ENCODE assay signal across 16 cellular contexts in the genomic region with DNA sequence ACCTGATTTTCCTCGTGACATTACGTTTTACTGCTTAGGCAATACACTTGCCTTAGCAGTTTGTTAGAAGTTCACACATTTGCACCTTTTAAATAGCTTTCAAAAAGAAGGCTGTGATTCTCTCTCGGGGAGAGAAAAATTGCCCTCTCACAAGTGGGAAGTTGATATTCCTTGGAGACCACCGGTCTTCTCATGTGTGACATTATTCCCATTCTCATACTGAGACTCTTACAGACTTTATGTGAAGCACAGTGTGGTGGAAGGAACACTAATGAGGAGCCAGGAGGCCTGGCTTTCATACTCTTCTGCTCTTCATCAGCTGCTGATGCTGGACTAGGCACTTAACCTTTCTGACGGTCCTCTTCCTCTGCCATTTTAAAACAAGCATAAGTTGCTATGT.
A peak's percentile ranks its signal among the peaks of the same experiment; 100 is the strongest.
DNase-seq lines count a peak whose midpoint lies in the region; ATAC-seq and TF ChIP-seq lines count a peak whose summit lies in the region.
"Had no signal": no experiment of that assay in that cellular context is flagged by ENCODE, and none has a peak within 500 bp of the region (broad histone marks: within the 10 kb centered on the region; RNA-seq: fewer than 3 reads in every experiment).

No MANE protein-coding gene starts in this region.

- no TSS peak for BruUV-seq in Caco-2 (replicated peaks; lab: Mats Ljungman, UMichigan)

- POLR2A ChIA-PET in Caco-2 (lab: Charles Lee), result no interaction called here

- DNase-seq in KBM-7, result peak; percentile 40
- no peak for DNase-seq in glutamatergic neuron
- DNase-seq in Caco-2, result no peak
- no peak for DNase-seq in CD14-positive monocyte (ENCODE audit: low spot score)
- DNase-seq in kidney glomerular epithelial cell (lab: John Stamatoyannopoulos, UW), result no peak
- DNase-seq: activated CD4-positive, CD25-positive, alpha-beta regulatory T cell treated with anti-CD3 and anti-CD28 coated beads, Interleukin-2, amount 50 U/mL, for 72 hours; activated effector memory CD4-positive, alpha-beta T cell treated with Interleukin-2 at 50 U/mL for 16 hours; effector memory CD8-positive, alpha-beta T cell; left ventricle myocardium superior; naive thymus-derived CD4-positive, alpha-beta T cell; NCI-H2029 treated with DMSO at 0.1 percent for 48 hours; NCI-H526 treated with DMSO at 0.1 percent for 48 hours; T-cell; transverse colon had no signal

- H3K4me1 Mint-ChIP-seq in glutamatergic neuron (ENCODE audit: low read depth, unreplicated experiment) (peaks cover 49% of the 10 kb centered on the region), Caco-2 (ENCODE audit: low read depth, unreplicated experiment) (peaks cover 36% of the 10 kb centered on the region), CD14-positive monocyte (peaks cover 10% of the 10 kb centered on the region)

- ATAC-seq in GM18870 (IDR thresholded peaks at IDR 0.05; ENCODE audit: unreplicated experiment), result peak; percentile 1
- ATAC-seq in GM19468 (IDR thresholded peaks at IDR 0.05; ENCODE audit: extremely low read depth, unreplicated experiment), result peak; percentile 1
- ATAC-seq: left ventricle myocardium superior; naive thymus-derived CD4-positive, alpha-beta T cell; T-cell had no signal

- H3K4me3 Mint-ChIP-seq in glutamatergic neuron (ENCODE audit: unreplicated experiment) (peak overlapping the region; percentile 56), Caco-2 (ENCODE audit: unreplicated experiment) (no peak overlapping the region), CD14-positive monocyte (no peak overlapping the region)
- H3K4me3 Mint-ChIP-seq: effector memory CD8-positive, alpha-beta T cell; T-cell had no signal

- TF ChIP-seq CTCF in glutamatergic neuron (IDR thresholded peaks at IDR 0.05; ENCODE audit: partially characterized antibody, unreplicated experiment), result no peak
- TF ChIP-seq CTCF in Caco-2 (IDR thresholded peaks at IDR 0.05; ENCODE audit: insufficient read depth in 1 of 2, low read depth in 1 of 2, low read length in 1 of 2, severe bottlenecking in 1 of 2, unreplicated experiment in 1 of 2), result no peak
- no peak for TF ChIP-seq CTCF in CD14-positive monocyte (IDR thresholded peaks at IDR 0.05)

- H3K36me3 Mint-ChIP-seq in glutamatergic neuron (ENCODE audit: unreplicated experiment), result no peaks in the 10 kb centered on the region
- no peaks in the 10 kb centered on the region for H3K36me3 Mint-ChIP-seq in Caco-2 (ENCODE audit: insufficient read depth, unreplicated experiment)
- no peaks in the 10 kb centered on the region for H3K36me3 Mint-ChIP-seq in CD14-positive monocyte
- H3K36me3 Mint-ChIP-seq: T-cell had no signal

- in situ Hi-C loops in KBM-7 (cut with MboI; ENCODE audit: low pct_unique_long_range_greater_than_20kb, low sequenced_read_pairs), result no loop called here

- CTCF ChIA-PET in Caco-2 (lab: Charles Lee), result interaction anchor here (1.0 kb wide), 1 partner anchor 285 kb away, joined by 3 read pairs; no protein-coding TSS in a partner anchor

- H3K9me3 Mint-ChIP-seq in glutamatergic neuron (ENCODE audit: unreplicated experiment), result peaks cover 2% of the 10 kb centered on the region
- H3K9me3 Mint-ChIP-seq in Caco-2 (ENCODE audit: unreplicated experiment), result peaks cover 9% of the 10 kb centered on the region
- peaks cover 0 to 2% (median 0%) of the 10 kb centered on the region in 7 donors for H3K9me3 Mint-ChIP-seq in CD14-positive monocyte
- H3K9me3 Mint-ChIP-seq: effector memory CD8-positive, alpha-beta T cell; T-cell had no signal

- H3K27me3 ChIP-seq in Caco-2 (replicated peaks; ENCODE audit: control insufficient read depth, insufficient read depth, low read length), result no peaks in the 10 kb centered on the region
- H3K27me3 ChIP-seq: transverse colon had no signal

- no peak overlapping the region for H3K4me3 ChIP-seq in Caco-2 (ENCODE audit: low read depth, low read length)
- H3K4me3 ChIP-seq: transverse colon had no signal

- H3K27ac Mint-ChIP-seq in glutamatergic neuron (ENCODE audit: unreplicated experiment) (peak overlapping the region; percentile 28), Caco-2 (ENCODE audit: unreplicated experiment) (no peak overlapping the region), CD14-positive monocyte (no peak overlapping the region)
- H3K27ac Mint-ChIP-seq: T-cell had no signal

- H3K27me3 Mint-ChIP-seq in glutamatergic neuron (ENCODE audit: unreplicated experiment) (no peaks in the 10 kb centered on the region), Caco-2 (ENCODE audit: insufficient read depth, unreplicated experiment) (no peaks in the 10 kb centered on the region), CD14-positive monocyte (ENCODE audit: low read depth in 3 of 3) (peaks cover 0 to 3% (median 0%) of the 10 kb centered on the region in 3 donors)
- H3K27me3 Mint-ChIP-seq: effector memory CD8-positive, alpha-beta T cell; naive thymus-derived CD4-positive, alpha-beta T cell; T-cell had no signal

- H3K9me3 ChIP-seq in Caco-2, result no peaks in the 10 kb centered on the region
- H3K9me3 ChIP-seq: transverse colon had no signal

- H3K36me3 ChIP-seq in Caco-2 (ENCODE audit: control insufficient read depth, insufficient read depth, low read length), result no peaks in the 10 kb centered on the region
- H3K36me3 ChIP-seq: transverse colon had no signal

- peaks cover 26% of the 10 kb centered on the region for H3K4me1 ChIP-seq in Caco-2

- intact Hi-C loops in Caco-2 (cut with micrococcal nuclease; ENCODE audit: unreplicated experiment) (loop anchor here (10.0 kb wide), 1 partner anchor 412 kb away; no protein-coding TSS in a partner anchor), CD14-positive monocyte (cut with micrococcal nuclease) (no loop called here)
